Comparison of ENCODE assay signal across 8 cellular contexts in the genomic region with DNA sequence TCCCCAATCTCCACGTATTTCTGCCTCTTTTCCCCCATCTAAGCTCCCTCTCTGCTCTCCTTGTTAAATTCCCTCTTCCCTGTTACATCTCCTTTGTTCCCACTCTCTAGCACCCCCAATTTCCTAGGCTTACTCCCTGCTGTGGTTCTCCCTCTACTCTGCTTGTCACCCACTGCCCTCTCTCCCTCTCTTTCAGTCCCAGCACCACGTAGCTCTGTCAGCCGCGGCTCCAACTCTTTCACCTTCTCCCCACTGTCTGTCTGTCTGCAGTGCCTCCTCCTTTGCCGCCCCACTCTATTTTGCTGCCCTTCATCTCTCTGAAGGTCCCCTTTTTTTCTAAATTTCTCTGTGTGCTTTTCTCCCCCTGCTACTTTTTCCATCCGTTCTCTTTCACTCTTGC. TPM values are rescaled to one million over a fixed set of nuclear protein-coding genes. Genes with fewer than 3 reads are reported as not detected.
DNase-seq lines count a peak whose midpoint lies in the region; ATAC-seq, FAIRE-seq and TF ChIP-seq lines count a peak whose summit lies in the region.

No MANE protein-coding gene starts in this region.

- CTCF ChIA-PET in SK-N-SH (lab: Yijun Ruan, JAX), result no interaction called here

- H3K9me2 ChIP-seq in SK-N-SH, result no peaks in the 10 kb centered on the region

- ATAC-seq in psoas muscle, result no peak

- H3K36me3 ChIP-seq in ES-I3 (ENCODE audit: insufficient read depth, low read length) (no peaks in the 10 kb centered on the region), SK-N-SH (replicated peaks in 1 of 2; ENCODE audit: control insufficient read depth in 1 of 2, insufficient read depth in 2 of 2, low read length in 1 of 2) (peaks cover 3 to 33% of the 10 kb centered on the region in 2 experiments), psoas muscle (ENCODE audit: insufficient read depth in 1 of 2, low read depth in 1 of 2) (peaks cover 0 to 20% of the 10 kb centered on the region in 2 donors)

- WGBS in SK-N-SH (ENCODE audit: low lambda C conversion rate), result 12% methylated on average over 6 of the region's 6 CpGs
- WGBS in psoas muscle, 3 donors, result 3 to 10% (median 4%) methylated on average over 6 of the region's 6 CpGs

- POLR2A ChIA-PET in SK-N-SH (lab: Yijun Ruan, JAX), result no interaction called here

- H3K4me3 ChIP-seq in SK-N-SH (ENCODE audit: low read depth in 2 of 2, low read length in 1 of 2) (peak overlapping the region; percentile 84 to 99), fibroblast of villous mesenchyme (ENCODE audit: low read depth, low read length) (peak overlapping the region; percentile 100), psoas muscle (peak overlapping the region; percentile 98)

- peak overlapping the region; percentile 77 for H3K9ac ChIP-seq in ES-I3 (ENCODE audit: low read depth, low read length)
- peak overlapping the region; percentile 90 for H3K9ac ChIP-seq in SK-N-SH

- H3K9me3 ChIP-seq in ES-I3 (ENCODE audit: control insufficient read depth, insufficient read depth, low read length) (peaks cover 4% of the 10 kb centered on the region; the same call in 1 of the 2 replicates), SK-N-SH (peaks cover 7% of the 10 kb centered on the region), psoas muscle (peaks cover 32% of the 10 kb centered on the region)

- no peaks in the 10 kb centered on the region for H4K20me1 ChIP-seq in SK-N-SH (ENCODE audit: insufficient read depth)

- DNase-seq in SK-N-SH, result no peak
- peak; percentile 3 for DNase-seq in fibroblast of villous mesenchyme (ENCODE audit: low read depth)
- no peak for DNase-seq in psoas muscle
- DNase-seq in A172 (ENCODE audit: low spot score), result no peak
- DNase-seq in AML-193 (lab: John Stamatoyannopoulos, UW), result no peak
- DNase-seq in GM19239 (ENCODE audit: insufficient read length, low spot score), result no peak
- DNase-seq in GDM1 (lab: John Stamatoyannopoulos, UW), result no peak

- H3K79me2 ChIP-seq in SK-N-SH (ENCODE audit: insufficient read depth), result peaks cover 58% of the 10 kb centered on the region

- peak overlapping the region in 1 of 2 experiments; percentile 78; a peak in 1 of 4 replicates for H3K27ac ChIP-seq in SK-N-SH (ENCODE audit: low read depth in 2 of 2, low read length in 1 of 2)
- H3K27ac ChIP-seq in psoas muscle, result no peak overlapping the region

- peak overlapping the region; percentile 98; the same call in 1 of the 2 replicates for H2AFZ ChIP-seq in SK-N-SH (ENCODE audit: low read depth)

- H3K4me1 ChIP-seq in ES-I3 (ENCODE audit: insufficient read depth, low read length), result no peaks in the 10 kb centered on the region
- peaks cover 0 to 6% of the 10 kb centered on the region in 2 experiments; a peak in 1 of 4 replicates for H3K4me1 ChIP-seq in SK-N-SH (ENCODE audit: control insufficient read depth in 1 of 2, insufficient read depth in 2 of 2, low read depth in 1 of 2, low read length in 1 of 2)
- peaks cover 5% of the 10 kb centered on the region for H3K4me1 ChIP-seq in psoas muscle

- H3K27me3 ChIP-seq in SK-N-SH (ENCODE audit: insufficient read depth), result no peaks in the 10 kb centered on the region
- H3K27me3 ChIP-seq in psoas muscle (ENCODE audit: insufficient read depth in 3 of 3, low read length in 2 of 3), result no peaks in the 10 kb centered on the region

- no peak for TF ChIP-seq CTCF in SK-N-SH (IDR thresholded peaks at IDR 0.05)
- no peak for TF ChIP-seq CTCF in fibroblast of villous mesenchyme (IDR thresholded peaks at IDR 0.05; ENCODE audit: insufficient read depth, low read depth, low read length)
- TF ChIP-seq CTCF in psoas muscle (IDR thresholded peaks at IDR 0.05), result no peak

- TF ChIP-seq RAD21 in SK-N-SH (IDR thresholded peaks at IDR 0.05; ENCODE audit: low read length), result no peak

- peak overlapping the region; percentile 94 for H3K4me2 ChIP-seq in SK-N-SH

- TF ChIP-seq EP300 in SK-N-SH (IDR thresholded peaks at IDR 0.05; ENCODE audit: borderline replicate concordance in 1 of 2, low read depth in 1 of 2, low read length in 1 of 2), result no peak

- intact Hi-C loops in psoas muscle (cut with DNase I), result no loop called here

- H3F3A ChIP-seq in SK-N-SH (replicated peaks; ENCODE audit: insufficient read depth), result peaks cover 6% of the 10 kb centered on the region

- no peak for FAIRE-seq in GM19239 (lab: Jason Lieb, UNC)

TF ChIP-seq in SK-N-SH, 30 proteins besides CTCF, POLR2A, EP300 and RAD21 (continues in another document):
- TF ChIP-seq MXI1 (IDR thresholded peaks at IDR 0.05; ENCODE audit: low read depth, low read length) (no peak), NRF1 (IDR thresholded peaks at IDR 0.05; ENCODE audit: low read depth, low read length) (no peak), TCF12 (IDR thresholded peaks at IDR 0.05) (no peak), MAX (IDR thresholded peaks at IDR 0.05; ENCODE audit: low read depth) (no peak), GATA2 (CRISPR knock-in tag; IDR thresholded peaks at IDR 0.05) (no peak), TEAD4 (IDR thresholded peaks at IDR 0.05; ENCODE audit: borderline replicate concordance, insufficient read depth) (no peak), SIN3A (IDR thresholded peaks at IDR 0.05; ENCODE audit: borderline replicate concordance, low read depth, low read length) (no peak), RFX5 (IDR thresholded peaks at IDR 0.05; ENCODE audit: low read length) (no peak), NFIC (IDR thresholded peaks at IDR 0.05; ENCODE audit: borderline replicate concordance) (no peak), ZBTB33 (IDR thresholded peaks at IDR 0.05; ENCODE audit: borderline replicate concordance, low read depth) (no peak), EZH2phosphoT487 (IDR thresholded peaks at IDR 0.05; ENCODE audit: borderline replicate concordance, low read depth) (no peak), JUND (IDR thresholded peaks at IDR 0.05) (no peak), CHD2 (IDR thresholded peaks at IDR 0.05; ENCODE audit: low read length, partially characterized antibody) (no peak), FOXM1 (IDR thresholded peaks at IDR 0.05; ENCODE audit: low read depth) (no peak), GABPA (IDR thresholded peaks at IDR 0.05; ENCODE audit: low read depth) (no peak), FOXJ3 (CRISPR knock-in tag; IDR thresholded peaks at IDR 0.05) (no peak)
- TF ChIP-seq, protein P1, sequence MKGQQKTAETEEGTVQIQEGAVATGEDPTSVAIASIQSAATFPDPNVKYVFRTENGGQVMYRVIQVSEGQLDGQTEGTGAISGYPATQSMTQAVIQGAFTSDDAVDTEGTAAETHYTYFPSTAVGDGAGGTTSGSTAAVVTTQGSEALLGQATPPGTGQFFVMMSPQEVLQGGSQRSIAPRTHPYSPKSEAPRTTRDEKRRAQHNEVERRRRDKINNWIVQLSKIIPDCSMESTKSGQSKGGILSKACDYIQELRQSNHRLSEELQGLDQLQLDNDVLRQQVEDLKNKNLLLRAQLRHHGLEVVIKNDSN (IDR thresholded peaks at IDR 0.05; ENCODE audit: borderline replicate concordance, low read depth), result no peak
- TF ChIP-seq, protein P2, sequence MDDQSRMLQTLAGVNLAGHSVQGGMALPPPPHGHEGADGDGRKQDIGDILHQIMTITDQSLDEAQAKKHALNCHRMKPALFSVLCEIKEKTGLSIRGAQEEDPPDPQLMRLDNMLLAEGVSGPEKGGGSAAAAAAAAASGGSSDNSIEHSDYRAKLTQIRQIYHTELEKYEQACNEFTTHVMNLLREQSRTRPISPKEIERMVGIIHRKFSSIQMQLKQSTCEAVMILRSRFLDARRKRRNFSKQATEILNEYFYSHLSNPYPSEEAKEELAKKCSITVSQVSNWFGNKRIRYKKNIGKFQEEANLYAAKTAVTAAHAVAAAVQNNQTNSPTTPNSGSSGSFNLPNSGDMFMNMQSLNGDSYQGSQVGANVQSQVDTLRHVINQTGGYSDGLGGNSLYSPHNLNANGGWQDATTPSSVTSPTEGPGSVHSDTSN (IDR thresholded peaks at IDR 0.05), result no peak

RNA-seq across cellular contexts. Expression of gene ZNF841, which starts 1.0 kb away (rescaled TPM):
- 3.8 and 5.1 TPM in 2 replicates for polyA plus RNA-seq in SK-N-SH (2012; rRNA removed)
- 2.2 and 2.5 TPM in 2 replicates for polyA plus RNA-seq in SK-N-SH (2012; cell fraction: cytosol; rRNA removed)
- 10.4 and 16.6 TPM in 2 replicates for polyA plus RNA-seq in SK-N-SH (2012; cell fraction: nucleus; rRNA removed)
- total RNA-seq in fibroblast of villous mesenchyme, result 22.9 and 41.9 TPM in 2 replicates
- total RNA-seq in psoas muscle, result 1 to 10 TPM; 3.0 to 4.4 (median 3.2) TPM
- polyA plus RNA-seq in psoas muscle, result 1 to 10 TPM; 1.2 to 4.3 (median 2.2) TPM
- total RNA-seq in A172 (2014; rRNA removed; shearing (Covaris generic)), result 8.3 and 8.6 TPM in 2 replicates

RNA-seq across cellular contexts. Expression of gene ZNF616, which starts 45.2 kb away (rescaled TPM):
- 1.5 and 2.0 TPM in 2 replicates for polyA plus RNA-seq in SK-N-SH (2012; rRNA removed)
- polyA plus RNA-seq in SK-N-SH (2012; cell fraction: cytosol; rRNA removed), result 2.0 and 2.1 TPM in 2 replicates
- 1.3 and 2.0 TPM in 2 replicates for polyA plus RNA-seq in SK-N-SH (2012; cell fraction: nucleus; rRNA removed)
- 7.4 and 12.5 TPM in 2 replicates for total RNA-seq in fibroblast of villous mesenchyme
- 1 to 10 TPM; 1.8 to 6.2 (median 3.8) TPM for total RNA-seq in psoas muscle
- 1 to 10 TPM; 1.5 to 4.8 (median 2.2) TPM for polyA plus RNA-seq in psoas muscle
- total RNA-seq in A172 (2014; rRNA removed; shearing (Covaris generic)), result 6.1 and 17.5 TPM in 2 replicates

RNA-seq across cellular contexts. Expression of gene ZNF432, which starts 45.9 kb away (rescaled TPM):
- polyA plus RNA-seq in SK-N-SH (2012; rRNA removed) (2.9 and 3.9 TPM in 2 replicates), psoas muscle (1 to 10 TPM; 3.4 to 6.6 (median 4.2) TPM)
- 1.6 and 1.7 TPM in 2 replicates for polyA plus RNA-seq in SK-N-SH (2012; cell fraction: cytosol; rRNA removed)
- 12.1 and 17.4 TPM in 2 replicates for polyA plus RNA-seq in SK-N-SH (2012; cell fraction: nucleus; rRNA removed)
- total RNA-seq in fibroblast of villous mesenchyme (7.4 and 10.8 TPM in 2 replicates), psoas muscle (1 to 10 TPM; 3.1 to 6.4 (median 4.5) TPM)
- 3.5 and 5.0 TPM in 2 replicates for total RNA-seq in A172 (2014; rRNA removed; shearing (Covaris generic))
